In the genomic region with DNA sequence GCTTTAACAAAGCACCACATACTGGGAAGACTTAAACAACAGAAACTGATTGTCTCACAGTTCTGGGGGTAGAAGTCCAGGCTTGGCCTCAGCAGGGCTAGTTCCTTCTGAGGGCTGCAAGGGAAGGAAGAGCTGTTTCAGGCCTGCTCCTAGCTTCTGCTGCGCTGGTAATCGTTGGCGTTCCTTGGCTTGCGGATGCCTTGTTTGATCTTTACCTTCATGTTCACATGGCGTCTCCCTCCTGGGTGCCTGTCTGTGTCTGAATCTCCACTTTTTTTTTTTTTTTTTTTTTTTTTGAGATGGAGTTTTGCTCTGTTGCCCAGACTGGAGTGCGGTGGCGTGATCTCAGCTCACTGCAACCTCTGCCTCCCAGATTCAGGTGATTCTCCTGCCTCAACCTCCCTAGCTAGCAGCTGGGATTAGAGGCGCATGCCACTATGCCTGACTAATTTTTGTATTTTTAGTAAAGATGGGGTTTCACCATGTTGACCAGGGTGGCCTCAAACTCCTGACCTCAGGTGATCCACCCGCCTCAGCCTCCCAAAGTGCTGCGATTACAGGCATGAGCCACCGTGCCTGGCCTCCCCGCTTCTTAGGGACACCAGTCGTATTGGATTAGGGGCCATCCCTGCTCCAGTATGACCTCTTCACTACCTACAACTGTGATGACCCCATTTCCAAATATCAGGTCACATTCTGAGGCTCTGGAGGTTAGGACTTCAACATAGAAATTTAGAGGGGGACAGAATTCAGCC, we compare ENCODE assay signal across 22 cellular contexts. TPM values are rescaled to one million over a fixed set of nuclear protein-coding genes. Genes with fewer than 3 reads are reported as not detected.
A peak's percentile ranks its signal among the peaks of the same experiment; 100 is the strongest.
DNase-seq lines count a peak whose midpoint lies in the region; ATAC-seq and TF ChIP-seq lines count a peak whose summit lies in the region.
"Had no signal": no experiment of that assay in that cellular context is flagged by ENCODE, and none has a peak within 500 bp of the region (broad histone marks: within the 10 kb centered on the region; RNA-seq: fewer than 3 reads in every experiment).

No MANE protein-coding gene starts in this region.

- H3K9me3 ChIP-seq in lower lobe of right lung (no peaks in the 10 kb centered on the region), upper lobe of right lung (no peaks in the 10 kb centered on the region), ascending aorta (no peaks in the 10 kb centered on the region)
- H3K9me3 ChIP-seq: heart left ventricle had no signal

- POLR2A ChIA-PET in RWPE1 (lab: Yijun Ruan, JAX; ENCODE audit: low non-redundant PET): no interaction called here

- H3K27me3 ChIP-seq in lower lobe of right lung (ENCODE audit: low read depth) (no peaks in the 10 kb centered on the region), upper lobe of right lung (no peaks in the 10 kb centered on the region), ascending aorta (no peaks in the 10 kb centered on the region)
- H3K27me3 ChIP-seq: heart left ventricle had no signal

- peaks cover 45% of the 10 kb centered on the region for H3K4me1 Mint-ChIP-seq in activated naive CD8-positive, alpha-beta T cell (ENCODE audit: low read depth)
- peaks cover 39% of the 10 kb centered on the region for H3K4me1 Mint-ChIP-seq in activated naive CD8-positive, alpha-beta T cell treated with anti-CD3 and anti-CD28 coated beads, Interleukin-2, amount 50 U/mL, for 24 hours

- intact Hi-C loops in lower lobe of right lung (cut with DNase I): no loop called here
- intact Hi-C loops in upper lobe of right lung (cut with DNase I): no loop called here
- intact Hi-C loops in ascending aorta (cut with DNase I): no loop called here

- TF ChIP-seq CTCF in RWPE1 (conservative IDR thresholded peaks at IDR 0.05; ENCODE audit: low read depth) (no peak), lower lobe of right lung (IDR thresholded peaks at IDR 0.05) (no peak), upper lobe of right lung (IDR thresholded peaks at IDR 0.05) (no peak), ascending aorta (IDR thresholded peaks at IDR 0.05) (no peak)

- H3K4me3 Mint-ChIP-seq in activated naive CD8-positive, alpha-beta T cell: no peak overlapping the region
- no peak overlapping the region for H3K4me3 Mint-ChIP-seq in activated naive CD8-positive, alpha-beta T cell treated with anti-CD3 and anti-CD28 coated beads, Interleukin-2, amount 50 U/mL, for 24 hours
- H3K4me3 Mint-ChIP-seq: HFFc6, T-helper 17 cell had no signal

- H3K27ac Mint-ChIP-seq in activated naive CD8-positive, alpha-beta T cell: peak overlapping the region; percentile 50
- no peak overlapping the region for H3K27ac Mint-ChIP-seq in activated naive CD8-positive, alpha-beta T cell treated with anti-CD3 and anti-CD28 coated beads, Interleukin-2, amount 50 U/mL, for 24 hours
- H3K27ac Mint-ChIP-seq: HFFc6, memory B cell had no signal

- H3K27ac ChIP-seq in RWPE1: peak overlapping the region; percentile 98; the same call in 1 of the 2 replicates
- no peak overlapping the region for H3K27ac ChIP-seq in lower lobe of right lung
- no peak overlapping the region for H3K27ac ChIP-seq in upper lobe of right lung
- H3K27ac ChIP-seq in ascending aorta: no peak overlapping the region
- H3K27ac ChIP-seq: heart left ventricle had no signal

- H3K36me3 Mint-ChIP-seq in activated naive CD8-positive, alpha-beta T cell: no peaks in the 10 kb centered on the region
- peaks cover 1% of the 10 kb centered on the region for H3K36me3 Mint-ChIP-seq in activated naive CD8-positive, alpha-beta T cell treated with anti-CD3 and anti-CD28 coated beads, Interleukin-2, amount 50 U/mL, for 24 hours (ENCODE audit: low read depth)
- H3K36me3 Mint-ChIP-seq: memory B cell had no signal

- ATAC-seq in activated naive CD8-positive, alpha-beta T cell treated with anti-CD3 and anti-CD28 coated beads, Interleukin-2, amount 50 U/mL, for 24 hours: no peak
- ATAC-seq in lower lobe of right lung (no peak), upper lobe of right lung (no peak), HG03039 (IDR thresholded peaks at IDR 0.05; ENCODE audit: unreplicated experiment) (no peak)
- ATAC-seq: heart left ventricle, T-helper 17 cell had no signal

- H3K4me3 ChIP-seq in lower lobe of right lung (no peak overlapping the region), upper lobe of right lung (no peak overlapping the region), ascending aorta (no peak overlapping the region)
- H3K4me3 ChIP-seq: heart left ventricle had no signal

- H3K4me1 ChIP-seq in lower lobe of right lung: peaks cover 27% of the 10 kb centered on the region
- peaks cover 27% of the 10 kb centered on the region for H3K4me1 ChIP-seq in upper lobe of right lung
- H3K4me1 ChIP-seq in ascending aorta: peaks cover 15 to 26% of the 10 kb centered on the region in 2 donors

- no peak for DNase-seq in activated naive CD8-positive, alpha-beta T cell treated with anti-CD3 and anti-CD28 coated beads, Interleukin-2, amount 50 U/mL, for 24 hours
- no peak for DNase-seq in RWPE1 (ENCODE audit: low spot score)
- peak; percentile 19 for DNase-seq in lower lobe of right lung
- peak; percentile 35 for DNase-seq in upper lobe of right lung
- DNase-seq in ascending aorta (ENCODE audit: low spot score in 2 of 2): no peak
- no peak for DNase-seq in NCI-H524 (lab: John Stamatoyannopoulos, UW)
- DNase-seq: activated B cell treated with CpG ODN at 0.5 μM for 24 hours; activated CD8-positive, alpha-beta memory T cell treated with anti-CD3 and anti-CD28 coated beads, Interleukin-2, amount 50 U/mL, for 48 hours; central memory CD4-positive, alpha-beta T cell; effector memory CD4-positive, alpha-beta T cell; EL; heart left ventricle; HFFc6; MV-4-11; NCI-H1930; NCI-H510A; SHP77 treated with DMSO at 0.1 percent for 48 hours had no signal

- no peaks in the 10 kb centered on the region for H3K27me3 Mint-ChIP-seq in activated naive CD8-positive, alpha-beta T cell
- H3K27me3 Mint-ChIP-seq in activated naive CD8-positive, alpha-beta T cell treated with anti-CD3 and anti-CD28 coated beads, Interleukin-2, amount 50 U/mL, for 24 hours: no peaks in the 10 kb centered on the region
- H3K27me3 Mint-ChIP-seq: activated B cell treated with CpG ODN at 0.5 μM for 24 hours, memory B cell, T-helper 17 cell had no signal

- H3K36me3 ChIP-seq in lower lobe of right lung: no peaks in the 10 kb centered on the region
- H3K36me3 ChIP-seq in upper lobe of right lung: no peaks in the 10 kb centered on the region
- H3K36me3 ChIP-seq in ascending aorta: no peaks in the 10 kb centered on the region
- H3K36me3 ChIP-seq: heart left ventricle had no signal

- H3K9me3 Mint-ChIP-seq in activated naive CD8-positive, alpha-beta T cell (ENCODE audit: low read depth): no peaks in the 10 kb centered on the region
- H3K9me3 Mint-ChIP-seq in activated naive CD8-positive, alpha-beta T cell treated with anti-CD3 and anti-CD28 coated beads, Interleukin-2, amount 50 U/mL, for 24 hours: no peaks in the 10 kb centered on the region
- H3K9me3 Mint-ChIP-seq: activated B cell treated with CpG ODN at 0.5 μM for 24 hours, HFFc6, memory B cell had no signal

- CTCF ChIA-PET in RWPE1 (lab: Yijun Ruan, JAX): interaction anchor here (0.5 to 1.0 kb wide), 3 partner anchors 24 to 414 kb away, joined by 3 read pairs; no protein-coding TSS in a partner anchor

RNA-seq across cellular contexts. Expression of a gene that starts 11.0 kb away (rescaled TPM):
- total RNA-seq in lower lobe of right lung (not detected), upper lobe of right lung (not detected), ascending aorta (not detected)
- total RNA-seq: fibroblast of lung, HFFc6 had no signal

RNA-seq across cellular contexts. Expression of a gene that starts 13.2 kb away (rescaled TPM):
- total RNA-seq in lower lobe of right lung: 5.3 TPM
- 6.1 TPM for total RNA-seq in upper lobe of right lung
- total RNA-seq in ascending aorta: 4.6 TPM

RNA-seq across cellular contexts. Expression of a gene that starts 42.8 kb away (rescaled TPM):
- total RNA-seq in lower lobe of right lung: 111 TPM
- total RNA-seq in upper lobe of right lung: 107 TPM
- 11.5 TPM for total RNA-seq in ascending aorta

RNA-seq across cellular contexts. Expression of a gene that starts 51.5 kb away (rescaled TPM):
- total RNA-seq in lower lobe of right lung (10.2 TPM), upper lobe of right lung (10.6 TPM), ascending aorta (0.96 TPM)
- total RNA-seq: fibroblast of lung, HFFc6 had no signal

Comparison
In these comparisons a context has a peak if more than half of its experiments do, and no peak if none do; other contexts are left out.
1. DNase-seq: peak in lower lobe of right lung (single experiment) and upper lobe of right lung (single experiment); none in activated naive CD8-positive, alpha-beta T cell treated with anti-CD3 and anti-CD28 coated beads, Interleukin-2, amount 50 U/mL, for 24 hours (single experiment), RWPE1 (single experiment), ascending aorta (0 of 2) and NCI-H524 (0 of 2).